13 cellular contexts compared by ENCODE assay signal in genomic region chr12:47650469-47650868, GRCh38. TPM values are rescaled to one million over a fixed set of nuclear protein-coding genes. Genes with fewer than 3 reads are reported as not detected.
A peak's percentile ranks its signal among the peaks of the same experiment; 100 is the strongest.
DNase-seq lines count a peak whose midpoint lies in the region; ATAC-seq, FAIRE-seq and TF ChIP-seq lines count a peak whose summit lies in the region.
"Had no signal": no experiment of that assay in that cellular context is flagged by ENCODE, and none has a peak within 500 bp of the region (broad histone marks: within the 10 kb centered on the region; RNA-seq: fewer than 3 reads in every experiment).

No MANE protein-coding gene starts in this region.

- dilution Hi-C loops in endothelial cell of umbilical vein (cut with MboI; ENCODE audit: extremely low pct_ligation_motif_present, low sequenced_read_pairs), result no loop called here

- no peak overlapping the region for H3K4me3 ChIP-seq in endothelial cell of umbilical vein (replicated peaks in 1 of 3; ENCODE audit: insufficient read depth in 1 of 3, low read depth in 1 of 3, low read length in 3 of 3)
- H3K4me3 ChIP-seq in upper lobe of left lung, result no peak overlapping the region
- H3K4me3 ChIP-seq in testis, result no peak overlapping the region
- H3K4me3 ChIP-seq: body of pancreas had no signal

- no peaks in the 10 kb centered on the region for H3K36me3 ChIP-seq in endothelial cell of umbilical vein (ENCODE audit: control insufficient read depth in 2 of 2, extremely low read depth in 1 of 2, insufficient read depth in 2 of 2, low read length in 2 of 2)
- H3K36me3 ChIP-seq in upper lobe of left lung, result no peaks in the 10 kb centered on the region
- H3K36me3 ChIP-seq in testis (ENCODE audit: low read depth, missing control alignments), result no peaks in the 10 kb centered on the region

- BruUV-seq in endothelial cell of umbilical vein (replicated peaks; lab: Mats Ljungman, UMichigan), result no TSS peak

- H3K27me3 ChIP-seq in endothelial cell of umbilical vein (ENCODE audit: control insufficient read depth in 2 of 2, insufficient read depth in 2 of 2, low read length in 2 of 2) (no peaks in the 10 kb centered on the region), upper lobe of left lung (no peaks in the 10 kb centered on the region), testis (no peaks in the 10 kb centered on the region)
- H3K27me3 ChIP-seq: body of pancreas had no signal

- H2AFZ ChIP-seq in endothelial cell of umbilical vein (ENCODE audit: low read depth, low read length), result no peak overlapping the region

- H3K27ac ChIP-seq in endothelial cell of umbilical vein (ENCODE audit: insufficient read depth, low read depth, low read length), result no peak overlapping the region
- no peak overlapping the region for H3K27ac ChIP-seq in upper lobe of left lung
- no peak overlapping the region for H3K27ac ChIP-seq in testis
- H3K27ac ChIP-seq: body of pancreas had no signal

- CTCF ChIA-PET in endothelial cell of umbilical vein (lab: Charles Lee), result interaction anchor here (1.6 to 3.2 kb wide), 6 partner anchors 11 to 299 kb away, joined by 6 to 20 read pairs (median 12); partner anchors contain the start of gene RPAP3

- no peaks in the 10 kb centered on the region for H3K79me2 ChIP-seq in endothelial cell of umbilical vein (ENCODE audit: control insufficient read depth, insufficient read depth, low read length)

- no peaks in the 10 kb centered on the region for H3K4me1 ChIP-seq in endothelial cell of umbilical vein (ENCODE audit: control insufficient read depth, extremely low read depth, insufficient read depth, low read length)
- H3K4me1 ChIP-seq in upper lobe of left lung, result peaks cover 9 to 19% (median 12%) of the 10 kb centered on the region in 4 donors
- H3K4me1 ChIP-seq in testis, result peaks cover 10% of the 10 kb centered on the region

- intact Hi-C loops in endothelial cell of umbilical vein (cut with micrococcal nuclease), result loop anchor here (2.0 kb wide), 1 partner anchor 122 kb away; the partner anchor contains the start of gene SLC48A1
- intact Hi-C loops in testis (cut with DNase I; ENCODE audit: low total_unique reads), result no loop called here

- H3K9ac ChIP-seq in endothelial cell of umbilical vein (replicated peaks; ENCODE audit: extremely low read depth, insufficient read depth, low read length), result no peak overlapping the region

- H4K20me1 ChIP-seq in endothelial cell of umbilical vein (replicated peaks; ENCODE audit: control insufficient read depth, extremely low read depth, insufficient read depth, low read length), result no peaks in the 10 kb centered on the region

- TF ChIP-seq EP300 in upper lobe of left lung (IDR thresholded peaks at IDR 0.05), result no peak

- DNase-seq in endothelial cell of umbilical vein (ENCODE audit: low read depth, low spot score) (no peak), upper lobe of left lung (no peak), NCI-H187 (lab: John Stamatoyannopoulos, UW) (no peak), testis (no peak)
- DNase-seq in stimulated activated CD4-positive, alpha-beta T cell treated with anti-CD3 and anti-CD28 coated beads, Interleukin-2, amount 100 ng/mL, for 48 hours, result no peak
- DNase-seq: activated T-cell treated with anti-CD3 and anti-CD28 coated beads, Interleukin-2, amount 50 U/mL, for 1 hour; body of pancreas; erythroblast; naive thymus-derived CD8-positive, alpha-beta T cell; NCI-H1417 had no signal

- H3K9me1 ChIP-seq in endothelial cell of umbilical vein (replicated peaks; ENCODE audit: control insufficient read depth, extremely low read depth, insufficient read depth, low read length), result no peaks in the 10 kb centered on the region

- H3K9me3 ChIP-seq in endothelial cell of umbilical vein (replicated peaks; ENCODE audit: control insufficient read depth, insufficient read depth, low read length), result no peaks in the 10 kb centered on the region
- H3K9me3 ChIP-seq in upper lobe of left lung, result no peaks in the 10 kb centered on the region
- no peaks in the 10 kb centered on the region for H3K9me3 ChIP-seq in testis
- H3K9me3 ChIP-seq: body of pancreas had no signal

- POLR2A ChIA-PET in endothelial cell of umbilical vein (lab: Charles Lee), result no interaction called here

- H3K4me2 ChIP-seq in endothelial cell of umbilical vein (ENCODE audit: insufficient read depth, low read length), result no peak overlapping the region

- TF ChIP-seq POLR2A in endothelial cell of umbilical vein (IDR thresholded peaks at IDR 0.05; ENCODE audit: low read depth, low read length) (no peak), upper lobe of left lung (IDR thresholded peaks at IDR 0.05) (no peak), testis (IDR thresholded peaks at IDR 0.05) (no peak)

- FAIRE-seq in endothelial cell of umbilical vein (lab: Jason Lieb, UNC), result peak; percentile 46

- ATAC-seq in GM18519 (IDR thresholded peaks at IDR 0.05; ENCODE audit: low FRiP score, unreplicated experiment) (peak; percentile 82), GM21529 (IDR thresholded peaks at IDR 0.05; ENCODE audit: unreplicated experiment) (peak; percentile 58), HG03095 (IDR thresholded peaks at IDR 0.05; ENCODE audit: unreplicated experiment) (peak; percentile 78), upper lobe of left lung (ENCODE audit: low FRiP score in 2 of 2) (no peak)
- ATAC-seq: body of pancreas; naive thymus-derived CD8-positive, alpha-beta T cell had no signal

- 58 to 77% methylated on average over 1 of the region's 1 CpG for WGBS in upper lobe of left lung, 2 donors
- WGBS in testis, 2 donors, result 77 to 86% methylated on average over 1 of the region's 1 CpG

- TF ChIP-seq CTCF in endothelial cell of umbilical vein (IDR thresholded peaks at IDR 0.05; ENCODE audit: extremely low read depth in 1 of 2, insufficient read depth in 1 of 2, low read depth in 1 of 2, low read length in 2 of 2) (no peak), upper lobe of left lung (IDR thresholded peaks at IDR 0.05) (no peak), testis (IDR thresholded peaks at IDR 0.05) (no peak)

TF ChIP-seq in endothelial cell of umbilical vein, 7 proteins besides CTCF, POLR2A, EP300 and RAD21:
- no peak for TF ChIP-seq POLR2AphosphoS5 (IDR thresholded peaks at IDR 0.05; ENCODE audit: insufficient read depth, low read depth, low read length)
- no peak for TF ChIP-seq JUN (IDR thresholded peaks at IDR 0.05; ENCODE audit: borderline replicate concordance, insufficient read depth, insufficient read length, low read depth)
- TF ChIP-seq FOS (IDR thresholded peaks at IDR 0.05; ENCODE audit: borderline replicate concordance, insufficient read depth, low read length), result no peak
- TF ChIP-seq GATA2 (IDR thresholded peaks at IDR 0.05; ENCODE audit: insufficient read depth, insufficient read length, low read depth, low read length), result no peak
- no peak for TF ChIP-seq MAX (IDR thresholded peaks at IDR 0.05; ENCODE audit: insufficient read depth, insufficient read length)
- TF ChIP-seq MYC (IDR thresholded peaks at IDR 0.05; ENCODE audit: low read depth, low read length), result no peak
- TF ChIP-seq EZH2 (IDR thresholded peaks at IDR 0.05; ENCODE audit: borderline replicate concordance, low read depth, low read length, severe bottlenecking), result no peak

RNA-seq across cellular contexts. Expression of gene RPAP3, which starts 55.4 kb away (rescaled TPM):
- 29.8 and 32.5 TPM in 2 replicates for total RNA-seq in endothelial cell of umbilical vein
- 2.0 and 3.9 TPM in 2 replicates for polyA plus RNA-seq in endothelial cell of umbilical vein
- 10.4 and 11.0 TPM in 2 replicates for polyA plus RNA-seq in endothelial cell of umbilical vein (2011; cell fraction: cytosol; rRNA removed)
- 9.6 and 14.9 TPM in 2 replicates for polyA plus RNA-seq in endothelial cell of umbilical vein (2011; cell fraction: nucleus; rRNA removed)
- 21.7 and 31.8 TPM in 2 replicates for polyA plus RNA-seq in endothelial cell of umbilical vein (2012)
- 2.0 and 4.5 TPM in 2 replicates for polyA minus RNA-seq in endothelial cell of umbilical vein
- polyA minus RNA-seq in endothelial cell of umbilical vein (2011; cell fraction: cytosol; rRNA and poly(A)+ RNA removed), result 12.3 TPM
- 10.7 and 12.8 TPM in 2 replicates for polyA minus RNA-seq in endothelial cell of umbilical vein (2011; cell fraction: nucleus; rRNA and poly(A)+ RNA removed)
- total RNA-seq in upper lobe of left lung, result 10 to 100 TPM in 5 of 6 donors, 1 to 10 TPM in 1; 6.5 to 28.0 (median 16.4) TPM
- 10 to 100 TPM; 25.0 to 32.3 TPM for total RNA-seq in testis
- 12.7 TPM for polyA plus RNA-seq in testis (ENCODE audit: insufficient read depth, low read depth, low replicate concordance)

Comparison
In these comparisons a context has a peak if more than half of its experiments do, and no peak if none do; other contexts are left out.
1. ATAC-seq: peak in GM18519 (single experiment), GM21529 (single experiment) and HG03095 (single experiment); none in upper lobe of left lung (0 of 2).